ENCODE assay signal across 2 cellular contexts in the genomic region with DNA sequence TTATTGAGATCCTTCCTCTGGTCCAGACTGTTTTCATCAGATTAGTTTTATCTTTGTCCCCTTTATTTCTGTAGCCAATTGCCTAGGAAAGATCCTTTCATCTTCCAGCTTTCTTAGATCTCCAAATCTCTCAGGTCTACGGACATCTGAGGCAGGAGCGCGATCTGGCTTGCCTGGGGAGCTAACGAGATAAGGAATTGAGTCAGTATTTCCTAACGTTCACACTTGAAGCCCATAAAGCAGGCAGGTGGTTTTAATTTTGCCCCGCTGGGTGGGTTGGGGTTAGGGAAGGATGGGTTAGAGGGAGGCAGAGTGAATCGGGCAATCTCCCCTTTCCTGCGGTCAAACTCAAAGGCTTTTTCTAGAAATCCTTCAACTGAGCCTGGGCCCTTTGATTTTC.
TF ChIP-seq lines count a peak whose summit lies in the region.

No MANE protein-coding gene starts in this region.

TF ChIP-seq in SK-N-SH, 30 proteins besides CTCF, POLR2A, EP300 and RAD21 (continued from another document):
- TF ChIP-seq, protein P1, sequence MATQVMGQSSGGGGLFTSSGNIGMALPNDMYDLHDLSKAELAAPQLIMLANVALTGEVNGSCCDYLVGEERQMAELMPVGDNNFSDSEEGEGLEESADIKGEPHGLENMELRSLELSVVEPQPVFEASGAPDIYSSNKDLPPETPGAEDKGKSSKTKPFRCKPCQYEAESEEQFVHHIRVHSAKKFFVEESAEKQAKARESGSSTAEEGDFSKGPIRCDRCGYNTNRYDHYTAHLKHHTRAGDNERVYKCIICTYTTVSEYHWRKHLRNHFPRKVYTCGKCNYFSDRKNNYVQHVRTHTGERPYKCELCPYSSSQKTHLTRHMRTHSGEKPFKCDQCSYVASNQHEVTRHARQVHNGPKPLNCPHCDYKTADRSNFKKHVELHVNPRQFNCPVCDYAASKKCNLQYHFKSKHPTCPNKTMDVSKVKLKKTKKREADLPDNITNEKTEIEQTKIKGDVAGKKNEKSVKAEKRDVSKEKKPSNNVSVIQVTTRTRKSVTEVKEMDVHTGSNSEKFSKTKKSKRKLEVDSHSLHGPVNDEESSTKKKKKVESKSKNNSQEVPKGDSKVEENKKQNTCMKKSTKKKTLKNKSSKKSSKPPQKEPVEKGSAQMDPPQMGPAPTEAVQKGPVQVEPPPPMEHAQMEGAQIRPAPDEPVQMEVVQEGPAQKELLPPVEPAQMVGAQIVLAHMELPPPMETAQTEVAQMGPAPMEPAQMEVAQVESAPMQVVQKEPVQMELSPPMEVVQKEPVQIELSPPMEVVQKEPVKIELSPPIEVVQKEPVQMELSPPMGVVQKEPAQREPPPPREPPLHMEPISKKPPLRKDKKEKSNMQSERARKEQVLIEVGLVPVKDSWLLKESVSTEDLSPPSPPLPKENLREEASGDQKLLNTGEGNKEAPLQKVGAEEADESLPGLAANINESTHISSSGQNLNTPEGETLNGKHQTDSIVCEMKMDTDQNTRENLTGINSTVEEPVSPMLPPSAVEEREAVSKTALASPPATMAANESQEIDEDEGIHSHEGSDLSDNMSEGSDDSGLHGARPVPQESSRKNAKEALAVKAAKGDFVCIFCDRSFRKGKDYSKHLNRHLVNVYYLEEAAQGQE (IDR thresholded peaks at IDR 0.05; ENCODE audit: low read depth, low read length) = no peak
- TF ChIP-seq RFX5 (IDR thresholded peaks at IDR 0.05; ENCODE audit: low read length) (no peak), ELF1 (IDR thresholded peaks at IDR 0.05) (no peak)

TF ChIP-seq in SK-N-SH treated with all-trans-retinoic acid at 6 μM for 48 hours, 23 proteins besides CTCF, POLR2A, EP300 and RAD21 (continued from another document):
- TF ChIP-seq, protein P2, sequence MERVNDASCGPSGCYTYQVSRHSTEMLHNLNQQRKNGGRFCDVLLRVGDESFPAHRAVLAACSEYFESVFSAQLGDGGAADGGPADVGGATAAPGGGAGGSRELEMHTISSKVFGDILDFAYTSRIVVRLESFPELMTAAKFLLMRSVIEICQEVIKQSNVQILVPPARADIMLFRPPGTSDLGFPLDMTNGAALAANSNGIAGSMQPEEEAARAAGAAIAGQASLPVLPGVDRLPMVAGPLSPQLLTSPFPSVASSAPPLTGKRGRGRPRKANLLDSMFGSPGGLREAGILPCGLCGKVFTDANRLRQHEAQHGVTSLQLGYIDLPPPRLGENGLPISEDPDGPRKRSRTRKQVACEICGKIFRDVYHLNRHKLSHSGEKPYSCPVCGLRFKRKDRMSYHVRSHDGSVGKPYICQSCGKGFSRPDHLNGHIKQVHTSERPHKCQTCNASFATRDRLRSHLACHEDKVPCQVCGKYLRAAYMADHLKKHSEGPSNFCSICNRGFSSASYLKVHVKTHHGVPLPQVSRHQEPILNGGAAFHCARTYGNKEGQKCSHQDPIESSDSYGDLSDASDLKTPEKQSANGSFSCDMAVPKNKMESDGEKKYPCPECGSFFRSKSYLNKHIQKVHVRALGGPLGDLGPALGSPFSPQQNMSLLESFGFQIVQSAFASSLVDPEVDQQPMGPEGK (CRISPR knock-in tag; IDR thresholded peaks at IDR 0.05; ENCODE audit: borderline replicate concordance) = no peak
- no peak for TF ChIP-seq ZC3H10 (CRISPR knock-in tag; IDR thresholded peaks at IDR 0.05)
- TF ChIP-seq BACH2 (CRISPR knock-in tag; IDR thresholded peaks at IDR 0.05; ENCODE audit: borderline replicate concordance) = no peak
- TF ChIP-seq, protein P3, sequence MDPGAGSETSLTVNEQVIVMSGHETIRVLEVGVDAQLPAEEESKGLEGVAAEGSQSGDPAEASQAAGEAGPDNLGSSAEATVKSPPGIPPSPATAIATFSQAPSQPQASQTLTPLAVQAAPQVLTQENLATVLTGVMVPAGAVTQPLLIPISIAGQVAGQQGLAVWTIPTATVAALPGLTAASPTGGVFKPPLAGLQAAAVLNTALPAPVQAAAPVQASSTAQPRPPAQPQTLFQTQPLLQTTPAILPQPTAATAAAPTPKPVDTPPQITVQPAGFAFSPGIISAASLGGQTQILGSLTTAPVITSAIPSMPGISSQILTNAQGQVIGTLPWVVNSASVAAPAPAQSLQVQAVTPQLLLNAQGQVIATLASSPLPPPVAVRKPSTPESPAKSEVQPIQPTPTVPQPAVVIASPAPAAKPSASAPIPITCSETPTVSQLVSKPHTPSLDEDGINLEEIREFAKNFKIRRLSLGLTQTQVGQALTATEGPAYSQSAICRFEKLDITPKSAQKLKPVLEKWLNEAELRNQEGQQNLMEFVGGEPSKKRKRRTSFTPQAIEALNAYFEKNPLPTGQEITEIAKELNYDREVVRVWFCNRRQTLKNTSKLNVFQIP (CRISPR knock-in tag; IDR thresholded peaks at IDR 0.05; ENCODE audit: borderline replicate concordance, low read depth) = no peak
- no peak for TF ChIP-seq TCF4 (CRISPR knock-in tag; IDR thresholded peaks at IDR 0.05; ENCODE audit: borderline replicate concordance)
- TF ChIP-seq RARB (CRISPR knock-in tag; IDR thresholded peaks at IDR 0.05) = no peak
- TF ChIP-seq ZFP3 (CRISPR knock-in tag; IDR thresholded peaks at IDR 0.05) = no peak
- no peak for TF ChIP-seq SNAI2 (CRISPR knock-in tag; IDR thresholded peaks at IDR 0.05)
- TF ChIP-seq GLIS3 (CRISPR knock-in tag; IDR thresholded peaks at IDR 0.05) = no peak
- no peak for TF ChIP-seq TOX (CRISPR knock-in tag; IDR thresholded peaks at IDR 0.05; ENCODE audit: borderline replicate concordance)
- no peak for TF ChIP-seq ZNF565 (CRISPR knock-in tag; conservative IDR thresholded peaks at IDR 0.05; ENCODE audit: low read depth)
- TF ChIP-seq, protein P4, sequence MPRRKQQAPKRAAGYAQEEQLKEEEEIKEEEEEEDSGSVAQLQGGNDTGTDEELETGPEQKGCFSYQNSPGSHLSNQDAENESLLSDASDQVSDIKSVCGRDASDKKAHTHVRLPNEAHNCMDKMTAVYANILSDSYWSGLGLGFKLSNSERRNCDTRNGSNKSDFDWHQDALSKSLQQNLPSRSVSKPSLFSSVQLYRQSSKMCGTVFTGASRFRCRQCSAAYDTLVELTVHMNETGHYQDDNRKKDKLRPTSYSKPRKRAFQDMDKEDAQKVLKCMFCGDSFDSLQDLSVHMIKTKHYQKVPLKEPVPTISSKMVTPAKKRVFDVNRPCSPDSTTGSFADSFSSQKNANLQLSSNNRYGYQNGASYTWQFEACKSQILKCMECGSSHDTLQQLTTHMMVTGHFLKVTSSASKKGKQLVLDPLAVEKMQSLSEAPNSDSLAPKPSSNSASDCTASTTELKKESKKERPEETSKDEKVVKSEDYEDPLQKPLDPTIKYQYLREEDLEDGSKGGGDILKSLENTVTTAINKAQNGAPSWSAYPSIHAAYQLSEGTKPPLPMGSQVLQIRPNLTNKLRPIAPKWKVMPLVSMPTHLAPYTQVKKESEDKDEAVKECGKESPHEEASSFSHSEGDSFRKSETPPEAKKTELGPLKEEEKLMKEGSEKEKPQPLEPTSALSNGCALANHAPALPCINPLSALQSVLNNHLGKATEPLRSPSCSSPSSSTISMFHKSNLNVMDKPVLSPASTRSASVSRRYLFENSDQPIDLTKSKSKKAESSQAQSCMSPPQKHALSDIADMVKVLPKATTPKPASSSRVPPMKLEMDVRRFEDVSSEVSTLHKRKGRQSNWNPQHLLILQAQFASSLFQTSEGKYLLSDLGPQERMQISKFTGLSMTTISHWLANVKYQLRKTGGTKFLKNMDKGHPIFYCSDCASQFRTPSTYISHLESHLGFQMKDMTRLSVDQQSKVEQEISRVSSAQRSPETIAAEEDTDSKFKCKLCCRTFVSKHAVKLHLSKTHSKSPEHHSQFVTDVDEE (CRISPR knock-in tag; IDR thresholded peaks at IDR 0.05) = no peak
- no peak for TF ChIP-seq ZNF8 (CRISPR knock-in tag; IDR thresholded peaks at IDR 0.05)
